Comparison of ENCODE assay signal across 8 cellular contexts in genomic region chr1:117122297-117123025, GRCh38. TPM values are rescaled to one million over a fixed set of nuclear protein-coding genes. Genes with fewer than 3 reads are reported as not detected.
DNase-seq lines count a peak whose midpoint lies in the region; ATAC-seq, FAIRE-seq and TF ChIP-seq lines count a peak whose summit lies in the region.

No MANE protein-coding gene starts in this region.

- H3K27ac Mint-ChIP-seq in Caco-2 (ENCODE audit: unreplicated experiment): peak overlapping the region; percentile 90

- H3K27me3 Mint-ChIP-seq in Caco-2 (ENCODE audit: insufficient read depth, unreplicated experiment): no peaks in the 10 kb centered on the region

- BruUV-seq in Caco-2 (replicated peaks; lab: Mats Ljungman, UMichigan): TSS peak; percentile 82

- no peak for TF ChIP-seq CTCF in Caco-2 (IDR thresholded peaks at IDR 0.05; ENCODE audit: insufficient read depth in 1 of 2, low read depth in 1 of 2, low read length in 1 of 2, severe bottlenecking in 1 of 2, unreplicated experiment in 1 of 2)
- peak; percentile 41; the same call in 1 of the 2 replicates for TF ChIP-seq CTCF in RWPE1 (conservative IDR thresholded peaks at IDR 0.05; ENCODE audit: low read depth)
- TF ChIP-seq CTCF in esophagus squamous epithelium (IDR thresholded peaks at IDR 0.05): no peak
- no peak for TF ChIP-seq CTCF in osteoblast (IDR thresholded peaks at IDR 0.05; ENCODE audit: extremely low read depth, low read depth, low read length)

- POLR2A ChIA-PET in Caco-2 (lab: Charles Lee): interaction anchor here (0.7 kb wide), 2 partner anchors 27 to 162 kb away, joined by 3 to 4 read pairs; no protein-coding TSS in a partner anchor
- POLR2A ChIA-PET in RWPE1 (lab: Yijun Ruan, JAX; ENCODE audit: low non-redundant PET): no interaction called here

- FAIRE-seq in RCC 7860 (lab: Jason Lieb, UNC): no peak

- H3K4me1 ChIP-seq in Caco-2 (0 out of 2 replicates have a peak, but pooled peaks cover 5% of the 10 kb centered on the region), esophagus squamous epithelium (peaks cover 5 to 21% (median 6%) of the 10 kb centered on the region in 3 donors), osteoblast (ENCODE audit: insufficient read depth, low read length) (peaks cover 11% of the 10 kb centered on the region)

- H3K27ac ChIP-seq in RWPE1 (peak overlapping the region; percentile 78), esophagus squamous epithelium (peak overlapping the region; percentile 83 to 96 (median 93)), osteoblast (ENCODE audit: low read depth, low read length) (peak overlapping the region; percentile 98)

- peak in 1 of 2 experiments; percentile 58 for DNase-seq in Caco-2
- DNase-seq in RWPE1 (ENCODE audit: low spot score): no peak
- no peak for DNase-seq in esophagus squamous epithelium (lab: John Stamatoyannopoulos, UW)
- DNase-seq in osteoblast (ENCODE audit: insufficient read length, low spot score, missing footprints): no peak
- no peak for DNase-seq in hepatic stellate cell (ENCODE audit: low spot score)
- DNase-seq in kidney tubule cell (ENCODE audit: low spot score): no peak
- no peak for DNase-seq in RCC 7860 (ENCODE audit: low spot score)

- H3K9me3 Mint-ChIP-seq in Caco-2 (ENCODE audit: unreplicated experiment): no peaks in the 10 kb centered on the region

- H2AFZ ChIP-seq in osteoblast (ENCODE audit: low read length): peak overlapping the region; percentile 100

- H3K79me2 ChIP-seq in osteoblast (ENCODE audit: insufficient read depth, low read length): no peaks in the 10 kb centered on the region

- TF ChIP-seq POLR2A in esophagus squamous epithelium (IDR thresholded peaks at IDR 0.05): no peak

- no peaks in the 10 kb centered on the region for H4K20me1 ChIP-seq in osteoblast (ENCODE audit: insufficient read depth, low read length)

- CTCF ChIA-PET in Caco-2 (lab: Charles Lee) (interaction anchor here (1.0 to 3.4 kb wide), 4 partner anchors 63 to 164 kb away, joined by 3 to 23 read pairs (median 6); partner anchors contain the start of gene TTF2), RWPE1 (lab: Yijun Ruan, JAX) (interaction anchor here (0.6 to 1.7 kb wide), 9 partner anchors 11 to 1063 kb away, joined by 3 to 11 read pairs (median 4); no protein-coding TSS in a partner anchor)

- H3K36me3 Mint-ChIP-seq in Caco-2 (ENCODE audit: insufficient read depth, unreplicated experiment): no peaks in the 10 kb centered on the region

- H3K4me3 ChIP-seq in Caco-2 (ENCODE audit: low read depth, low read length): peak overlapping the region; percentile 72
- H3K4me3 ChIP-seq in esophagus squamous epithelium: peak overlapping the region; percentile 65 to 91 (median 76)
- H3K4me3 ChIP-seq in osteoblast (ENCODE audit: insufficient read depth, low read length): peak overlapping the region; percentile 96

- H3K4me3 Mint-ChIP-seq in Caco-2 (ENCODE audit: unreplicated experiment): peak overlapping the region; percentile 87

- no peaks in the 10 kb centered on the region for H3K36me3 ChIP-seq in Caco-2 (ENCODE audit: control insufficient read depth, insufficient read depth, low read length)
- H3K36me3 ChIP-seq in esophagus squamous epithelium: no peaks in the 10 kb centered on the region
- no peaks in the 10 kb centered on the region for H3K36me3 ChIP-seq in osteoblast (ENCODE audit: insufficient read depth, low read length)

- intact Hi-C loops in Caco-2 (cut with micrococcal nuclease; ENCODE audit: unreplicated experiment): loop anchor here (1.0 kb wide), 1 partner anchor 162 kb away; no protein-coding TSS in a partner anchor
- intact Hi-C loops in esophagus squamous epithelium (cut with DNase I): loop anchor here (10.0 kb wide), 1 partner anchor 58 kb away; the partner anchor contains the start of gene TTF2

- peak overlapping the region; percentile 91 for H3K4me2 ChIP-seq in osteoblast (ENCODE audit: insufficient read depth, low read length)

- no peak for ATAC-seq in GM21515 (IDR thresholded peaks at IDR 0.05; ENCODE audit: unreplicated experiment)

- no peaks in the 10 kb centered on the region for H3K27me3 ChIP-seq in Caco-2 (replicated peaks; ENCODE audit: control insufficient read depth, insufficient read depth, low read length)
- H3K27me3 ChIP-seq in esophagus squamous epithelium: no peaks in the 10 kb centered on the region
- H3K27me3 ChIP-seq in osteoblast (ENCODE audit: insufficient read depth, low read length): peaks cover 18% of the 10 kb centered on the region

- peaks cover 12% of the 10 kb centered on the region for H3K4me1 Mint-ChIP-seq in Caco-2 (ENCODE audit: low read depth, unreplicated experiment)

- H3K9me3 ChIP-seq in Caco-2: no peaks in the 10 kb centered on the region
- H3K9me3 ChIP-seq in esophagus squamous epithelium: no peaks in the 10 kb centered on the region
- no peaks in the 10 kb centered on the region for H3K9me3 ChIP-seq in osteoblast (ENCODE audit: low read depth, low read length)

- WGBS in esophagus squamous epithelium, 2 donors: 72 to 90% methylated on average over 6 to 12 of the region's 33 CpGs

RNA-seq across cellular contexts. Expression of gene TRIM45, which starts 0.9 kb away (rescaled TPM):
- total RNA-seq in Caco-2 (2022) (4.0 and 5.1 TPM in 2 replicates), esophagus squamous epithelium (1 to 10 TPM in 1 of 4 donors, under 1 TPM in 3; 0.38 to 1.1 (median 0.60) TPM), osteoblast (1.4 and 2.1 TPM in 2 replicates)
